Comparison of ENCODE assay signal across 11 cellular contexts in genomic region chr15:57503051-57503702, GRCh38.
A peak's percentile ranks its signal among the peaks of the same experiment; 100 is the strongest.
DNase-seq lines count a peak whose midpoint lies in the region; ATAC-seq and TF ChIP-seq lines count a peak whose summit lies in the region.
"Had no signal": no experiment of that assay in that cellular context is flagged by ENCODE, and none has a peak within 500 bp of the region (broad histone marks: within the 10 kb centered on the region; RNA-seq: fewer than 3 reads in every experiment).

No MANE protein-coding gene starts in this region.

- no peaks in the 10 kb centered on the region for H3K9me3 Mint-ChIP-seq in activated naive CD8-positive, alpha-beta T cell treated with anti-CD3 and anti-CD28 coated beads, Interleukin-2, amount 50 U/mL, for 24 hours
- H3K9me3 Mint-ChIP-seq in activated naive CD8-positive, alpha-beta T cell treated with anti-CD3 and anti-CD28 coated beads for 36 hours: no peaks in the 10 kb centered on the region
- H3K9me3 Mint-ChIP-seq: T-cell had no signal

- H3K27ac Mint-ChIP-seq in activated naive CD8-positive, alpha-beta T cell treated with anti-CD3 and anti-CD28 coated beads, Interleukin-2, amount 50 U/mL, for 24 hours: no peak overlapping the region
- no peak overlapping the region for H3K27ac Mint-ChIP-seq in activated naive CD8-positive, alpha-beta T cell treated with anti-CD3 and anti-CD28 coated beads for 36 hours
- H3K27ac Mint-ChIP-seq: T-cell had no signal

- H3K9me3 ChIP-seq in thyroid gland: no peaks in the 10 kb centered on the region

- 98 to 99% methylated on average over 6 of the region's 6 CpGs for WGBS in thyroid gland, 2 donors

- H3K4me3 ChIP-seq in thyroid gland (replicated peaks in 1 of 3): no peak overlapping the region

- no peak for TF ChIP-seq CTCF in thyroid gland (IDR thresholded peaks at IDR 0.05)

- DNase-seq in activated naive CD8-positive, alpha-beta T cell treated with anti-CD3 and anti-CD28 coated beads, Interleukin-2, amount 50 U/mL, for 24 hours: no peak
- DNase-seq in activated naive CD8-positive, alpha-beta T cell treated with anti-CD3 and anti-CD28 coated beads for 36 hours: no peak
- DNase-seq in RPMI8226 (peak; percentile 32), germinal center (ENCODE audit: low spot score) (peak; percentile 33), thyroid gland (peak in 1 of 2 donors; percentile 4), occipital lobe (lab: John Stamatoyannopoulos, UW) (no peak), posterior vena cava (ENCODE audit: low spot score) (no peak)
- DNase-seq: activated CD8-positive, alpha-beta memory T cell treated with anti-CD3 and anti-CD28 coated beads, Interleukin-2, amount 50 U/mL, for 48 hours; AML-193; T-cell had no signal

- H3K27me3 Mint-ChIP-seq in activated naive CD8-positive, alpha-beta T cell treated with anti-CD3 and anti-CD28 coated beads, Interleukin-2, amount 50 U/mL, for 24 hours: peaks cover 2% of the 10 kb centered on the region
- no peaks in the 10 kb centered on the region for H3K27me3 Mint-ChIP-seq in activated naive CD8-positive, alpha-beta T cell treated with anti-CD3 and anti-CD28 coated beads for 36 hours

- no peaks in the 10 kb centered on the region for H3K27me3 ChIP-seq in thyroid gland

- H3K27ac ChIP-seq in thyroid gland: peak overlapping the region; percentile 87 to 99 (median 91)

- ATAC-seq in activated naive CD8-positive, alpha-beta T cell treated with anti-CD3 and anti-CD28 coated beads, Interleukin-2, amount 50 U/mL, for 24 hours: peak; percentile 37
- ATAC-seq in HG03457 (IDR thresholded peaks at IDR 0.05; ENCODE audit: unreplicated experiment): no peak

- TF ChIP-seq POLR2A in thyroid gland (IDR thresholded peaks at IDR 0.05): no peak

- intact Hi-C loops in thyroid gland (cut with DNase I) (no loop called here), posterior vena cava (cut with DNase I) (no loop called here)

- H3K4me1 Mint-ChIP-seq in activated naive CD8-positive, alpha-beta T cell treated with anti-CD3 and anti-CD28 coated beads, Interleukin-2, amount 50 U/mL, for 24 hours: no peaks in the 10 kb centered on the region
- no peaks in the 10 kb centered on the region for H3K4me1 Mint-ChIP-seq in activated naive CD8-positive, alpha-beta T cell treated with anti-CD3 and anti-CD28 coated beads for 36 hours
- H3K4me1 Mint-ChIP-seq: T-cell had no signal

- no peaks in the 10 kb centered on the region for H3K36me3 Mint-ChIP-seq in activated naive CD8-positive, alpha-beta T cell treated with anti-CD3 and anti-CD28 coated beads, Interleukin-2, amount 50 U/mL, for 24 hours (ENCODE audit: low read depth)
- no peaks in the 10 kb centered on the region for H3K36me3 Mint-ChIP-seq in activated naive CD8-positive, alpha-beta T cell treated with anti-CD3 and anti-CD28 coated beads for 36 hours
- H3K36me3 Mint-ChIP-seq: T-cell had no signal

- peaks cover 82 to 95% of the 10 kb centered on the region in 2 donors for H3K4me1 ChIP-seq in thyroid gland

- H3K4me3 Mint-ChIP-seq in activated naive CD8-positive, alpha-beta T cell treated with anti-CD3 and anti-CD28 coated beads, Interleukin-2, amount 50 U/mL, for 24 hours: no peak overlapping the region
- H3K4me3 Mint-ChIP-seq in activated naive CD8-positive, alpha-beta T cell treated with anti-CD3 and anti-CD28 coated beads for 36 hours: no peak overlapping the region
- H3K4me3 Mint-ChIP-seq: T-cell had no signal

- no peaks in the 10 kb centered on the region for H3K36me3 ChIP-seq in thyroid gland

Comparison
In these comparisons a context has a peak if more than half of its experiments do, and no peak if none do; other contexts are left out.
1. DNase-seq: peak in RPMI8226 (single experiment) and germinal center (single experiment); none in activated naive CD8-positive, alpha-beta T cell treated with anti-CD3 and anti-CD28 coated beads, Interleukin-2, amount 50 U/mL, for 24 hours (single experiment), activated naive CD8-positive, alpha-beta T cell treated with anti-CD3 and anti-CD28 coated beads for 36 hours (single experiment), occipital lobe (single experiment) and posterior vena cava (single experiment).